In the genomic region with DNA sequence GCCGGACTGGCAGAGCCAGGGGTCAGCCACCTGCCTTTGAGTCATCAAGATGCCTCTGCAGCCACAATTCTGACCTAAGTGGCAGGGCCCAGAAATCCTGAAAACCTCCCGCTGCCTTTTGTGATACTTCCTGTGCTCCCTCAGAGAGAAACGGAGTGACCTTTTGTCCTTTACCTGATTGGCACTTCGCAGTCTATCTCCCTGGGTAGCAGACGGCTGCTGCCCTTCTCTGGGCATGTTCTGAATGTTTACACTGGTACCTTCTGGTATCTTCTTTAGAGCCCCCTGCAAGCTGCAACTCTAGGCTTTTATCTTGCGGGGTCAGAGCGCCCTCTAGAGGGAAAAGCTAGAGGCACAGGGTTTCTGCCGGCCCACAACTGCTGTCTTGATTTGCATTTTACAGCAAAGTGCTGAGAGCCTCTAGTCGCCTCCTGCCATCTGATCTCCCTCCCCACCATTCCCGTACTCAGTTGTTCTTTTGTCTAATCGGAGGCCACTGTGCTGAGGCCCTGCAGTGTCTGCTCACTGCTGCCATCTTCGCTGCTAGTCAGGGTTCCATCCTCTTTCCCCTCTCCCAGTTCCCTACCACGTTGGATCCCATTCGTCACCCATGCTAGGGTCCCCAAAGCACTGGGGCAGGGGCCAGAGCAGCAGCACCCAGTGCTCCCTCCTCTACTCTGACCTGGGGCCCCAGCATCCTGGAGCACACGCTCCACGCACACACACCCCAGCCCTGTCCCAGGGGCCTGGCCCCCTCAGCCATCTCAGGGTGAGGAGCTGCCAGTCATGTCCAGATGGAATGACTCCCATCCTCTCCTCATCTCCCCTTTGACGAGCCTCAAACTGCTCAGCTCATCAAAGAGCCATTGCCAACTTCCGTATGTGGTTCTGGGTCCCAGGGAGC, we compare ENCODE assay signal across 8 cellular contexts. TPM values are rescaled to one million over a fixed set of nuclear protein-coding genes. Genes with fewer than 3 reads are reported as not detected.
A peak's percentile ranks its signal among the peaks of the same experiment; 100 is the strongest.
DNase-seq lines count a peak whose midpoint lies in the region; ATAC-seq and TF ChIP-seq lines count a peak whose summit lies in the region.

No MANE protein-coding gene starts in this region.

- H3K4me1 ChIP-seq in H9 (ENCODE audit: insufficient read depth, low read length) (no peaks in the 10 kb centered on the region), ectodermal cell (ENCODE audit: control insufficient read depth, insufficient read depth, low read length) (peaks cover 48% of the 10 kb centered on the region)

- no peak overlapping the region for H4K8ac ChIP-seq in H9 (replicated peaks; ENCODE audit: insufficient read length, low read depth, low read length)

- no peak overlapping the region for H2AK5ac ChIP-seq in H9 (ENCODE audit: insufficient read length, low read length)

- H3K23ac ChIP-seq in H9 (ENCODE audit: insufficient read length, low read depth, low read length), result no peak overlapping the region

- H3K27ac ChIP-seq in H9 (ENCODE audit: insufficient read length, low read depth, low read length) (no peak overlapping the region), ectodermal cell (ENCODE audit: insufficient read depth, low read depth, low read length, poor library complexity, severe bottlenecking) (peak overlapping the region; percentile 50)

- DNase-seq in AG10803 (ENCODE audit: low read depth) (peak; percentile 47), H9 (peak; percentile 89), NCI-H82 treated with DMSO at 0.1 percent for 48 hours (lab: John Stamatoyannopoulos, UW; ENCODE audit: unreplicated experiment) (peak; percentile 30), memory B cell (ENCODE audit: low spot score in 2 of 2) (peak; percentile 65 to 68)
- DNase-seq in activated CD8-positive, alpha-beta T cell treated with anti-CD3 and anti-CD28 coated beads for 36 hours, result peak; percentile 76
- DNase-seq in stimulated activated CD8-positive, alpha-beta memory T cell treated with anti-CD3 and anti-CD28 coated beads, Interleukin-15, amount 100 ng/mL, for 48 hours (ENCODE audit: low read depth in 2 of 2), result peak; percentile 32 to 38

- no peak overlapping the region for H4K5ac ChIP-seq in H9 (ENCODE audit: insufficient read length, low read depth, low read length)

- H2BK5ac ChIP-seq in H9 (ENCODE audit: insufficient read length, low read length), result no peak overlapping the region

- H3K4me2 ChIP-seq in H9 (ENCODE audit: insufficient read depth, insufficient read length, low read length), result no peak overlapping the region

- no peaks in the 10 kb centered on the region for H4K20me1 ChIP-seq in H9 (ENCODE audit: control insufficient read depth, insufficient read depth, insufficient read length)

- peak overlapping the region; percentile 65 to 94 (median 79); a peak in 6 of 7 replicates for H3K27ac Mint-ChIP-seq in H9
- H3K27ac Mint-ChIP-seq in activated CD8-positive, alpha-beta T cell treated with anti-CD3 and anti-CD28 coated beads for 36 hours, result no peak overlapping the region
- H3K27ac Mint-ChIP-seq in memory B cell, result peak overlapping the region; percentile 63

- CTCF ChIA-PET in activated CD8-positive, alpha-beta T cell treated with anti-CD3 and anti-CD28 coated beads for 36 hours (lab: Charles Lee), result interaction anchor here (0.6 to 4.7 kb wide), 33 partner anchors 8 to 514 kb away, joined by 3 to 40 read pairs (median 4); a partner anchor contains a TSS

- H3K4me3 ChIP-seq in AG10803 (ENCODE audit: low read length), result no peak overlapping the region
- no peak overlapping the region for H3K4me3 ChIP-seq in ectodermal cell (ENCODE audit: insufficient read depth, low read depth, low read length)

- peaks cover 4% of the 10 kb centered on the region for H3K36me3 ChIP-seq in ectodermal cell (ENCODE audit: control insufficient read depth, insufficient read depth, low read length)

- POLR2A ChIA-PET in activated CD8-positive, alpha-beta T cell treated with anti-CD3 and anti-CD28 coated beads for 36 hours (lab: Charles Lee), result interaction anchor here (0.5 to 1.4 kb wide), 2 partner anchors 100 to 174 kb away, joined by 3 read pairs; no protein-coding TSS in a partner anchor

- no peak overlapping the region for H2BK15ac ChIP-seq in H9 (ENCODE audit: low read depth, low read length)

- H3K79me2 ChIP-seq in H9 (ENCODE audit: insufficient read depth, low read length), result no peaks in the 10 kb centered on the region

- H3K27me3 Mint-ChIP-seq in H9 (ENCODE audit: low read depth) (peaks cover 1% of the 10 kb centered on the region), memory B cell (no peaks in the 10 kb centered on the region)
- H3K27me3 Mint-ChIP-seq in activated CD8-positive, alpha-beta T cell treated with anti-CD3 and anti-CD28 coated beads for 36 hours, result no peaks in the 10 kb centered on the region

- H3K9me3 Mint-ChIP-seq in H9 (no peaks in the 10 kb centered on the region), memory B cell (no peaks in the 10 kb centered on the region)
- H3K9me3 Mint-ChIP-seq in activated CD8-positive, alpha-beta T cell treated with anti-CD3 and anti-CD28 coated beads for 36 hours, result no peaks in the 10 kb centered on the region

- no peak overlapping the region for H2BK120ac ChIP-seq in H9 (ENCODE audit: low read depth, low read length, poor library complexity, severe bottlenecking)

- no peak overlapping the region for H2AFZ ChIP-seq in H9 (ENCODE audit: low read length)

- no peak overlapping the region for H3K14ac ChIP-seq in H9 (ENCODE audit: insufficient read depth, low read length)

- H4K91ac ChIP-seq in H9 (ENCODE audit: insufficient read length, low read depth, low read length), result no peak overlapping the region

- no peaks in the 10 kb centered on the region for H3K79me1 ChIP-seq in H9 (ENCODE audit: insufficient read depth, low read depth, low read length, poor library complexity, severe bottlenecking)

- H3K4ac ChIP-seq in H9 (ENCODE audit: low read depth, low read length), result no peak overlapping the region

- H3K4me3 Mint-ChIP-seq in H9 (peak overlapping the region in 1 of 2 experiments; percentile 27; a peak in 1 of 5 replicates), memory B cell (no peak overlapping the region)
- no peak overlapping the region for H3K4me3 Mint-ChIP-seq in activated CD8-positive, alpha-beta T cell treated with anti-CD3 and anti-CD28 coated beads for 36 hours

- H2BK20ac ChIP-seq in H9 (ENCODE audit: low read depth, low read length, poor library complexity, severe bottlenecking), result no peak overlapping the region

- WGBS in H9 (ENCODE audit: extremely low coverage, insufficient read length, low lambda C conversion rate), result no CpG with 5 or more reads among the region's 18 CpGs
- 42 to 43% methylated on average over 18 of the region's 18 CpGs for WGBS in ectodermal cell, 2 experiments

- no peaks in the 10 kb centered on the region for H3K23me2 ChIP-seq in H9 (ENCODE audit: insufficient read length, low read depth, low read length, poor library complexity, severe bottlenecking)

- H3K9me3 ChIP-seq in H9 (ENCODE audit: control insufficient read depth, low read depth, low read length) (no peaks in the 10 kb centered on the region), ectodermal cell (ENCODE audit: control insufficient read depth, low read length) (no peaks in the 10 kb centered on the region)

- TF ChIP-seq CTCF in AG10803 (conservative IDR thresholded peaks at IDR 0.05; ENCODE audit: low read length), result peak; percentile 85
- peak; percentile 97 for TF ChIP-seq CTCF in H9 (conservative IDR thresholded peaks at IDR 0.05)
- TF ChIP-seq CTCF in activated CD8-positive, alpha-beta T cell treated with anti-CD3 and anti-CD28 coated beads for 36 hours (IDR thresholded peaks at IDR 0.05), result peak; percentile 92

- H3K18ac ChIP-seq in H9 (ENCODE audit: insufficient read length, low read depth, low read length), result no peak overlapping the region

- no peak overlapping the region for H3K56ac ChIP-seq in H9 (ENCODE audit: insufficient read length, low read depth, low read length)

- H3T11ph ChIP-seq in H9 (ENCODE audit: low read length), result no peak overlapping the region

- H3K4me1 Mint-ChIP-seq in H9 (peaks cover 26 to 51% of the 10 kb centered on the region in 2 experiments), memory B cell (peaks cover 15% of the 10 kb centered on the region)
- H3K4me1 Mint-ChIP-seq in activated CD8-positive, alpha-beta T cell treated with anti-CD3 and anti-CD28 coated beads for 36 hours (ENCODE audit: low read depth), result peaks cover 24% of the 10 kb centered on the region

- peak; percentile 68 for ATAC-seq in activated CD8-positive, alpha-beta T cell treated with anti-CD3 and anti-CD28 coated beads for 36 hours
- ATAC-seq in memory B cell (ENCODE audit: low read depth) (peak; percentile 84), GM21381 (IDR thresholded peaks at IDR 0.05; ENCODE audit: unreplicated experiment) (no peak)

- peaks cover 3 to 18% (median 15%) of the 10 kb centered on the region in 3 experiments; a peak in 6 of 7 replicates for H3K36me3 Mint-ChIP-seq in H9 (ENCODE audit: insufficient read depth in 1 of 3, low read depth in 3 of 3)
- peaks cover 7% of the 10 kb centered on the region for H3K36me3 Mint-ChIP-seq in activated CD8-positive, alpha-beta T cell treated with anti-CD3 and anti-CD28 coated beads for 36 hours (ENCODE audit: low read depth)
- H3K36me3 Mint-ChIP-seq in memory B cell, result peaks cover 14% of the 10 kb centered on the region

- H3K27me3 ChIP-seq in H9 (ENCODE audit: insufficient read depth, low read length) (no peaks in the 10 kb centered on the region), ectodermal cell (ENCODE audit: control insufficient read depth, insufficient read depth, low read length, poor library complexity, severe bottlenecking) (no peaks in the 10 kb centered on the region)

- intact Hi-C loops in activated CD8-positive, alpha-beta T cell treated with anti-CD3 and anti-CD28 coated beads for 36 hours (cut with micrococcal nuclease), result no loop called here

- H2BK12ac ChIP-seq in H9 (ENCODE audit: insufficient read length, low read depth, low read length), result no peak overlapping the region

- no peak overlapping the region for H3K9ac ChIP-seq in H9 (ENCODE audit: extremely low read depth, insufficient read length, low read length)

RNA-seq across cellular contexts. Expression of a gene that starts 26.7 kb away (rescaled TPM):
- 9.6 and 9.8 TPM in 2 replicates for total RNA-seq in H9 (2021)
- total RNA-seq in activated CD8-positive, alpha-beta T cell treated with anti-CD3 and anti-CD28 coated beads for 36 hours, result 1 to 10 TPM; 6.2 to 7.4 TPM
- polyA plus RNA-seq in ectodermal cell (2013, experiment 1 of 4), result 13.8 TPM
- 14.8 TPM for polyA plus RNA-seq in ectodermal cell (2013, experiment 2 of 4)
- polyA plus RNA-seq in ectodermal cell (2013, experiment 3 of 4), result 11.5 TPM
- 13.2 TPM for polyA plus RNA-seq in ectodermal cell (2013, experiment 4 of 4)

RNA-seq across cellular contexts. Expression of a gene that starts 47.6 kb away (rescaled TPM):
- total RNA-seq in H9 (2021), result 73.4 and 75.5 TPM in 2 replicates
- 10 to 100 TPM; 68.4 to 70.5 TPM for total RNA-seq in activated CD8-positive, alpha-beta T cell treated with anti-CD3 and anti-CD28 coated beads for 36 hours
- polyA plus RNA-seq in ectodermal cell (2013, experiment 1 of 4), result 67.6 TPM
- 63.7 TPM for polyA plus RNA-seq in ectodermal cell (2013, experiment 2 of 4)
- polyA plus RNA-seq in ectodermal cell (2013, experiment 3 of 4), result 70.0 TPM
- 88.4 TPM for polyA plus RNA-seq in ectodermal cell (2013, experiment 4 of 4)

Comparison
In these comparisons a context has a peak if more than half of its experiments do, and no peak if none do; other contexts are left out.
1. DNase-seq: peak in every context shown above with its lines; median percentile 89 in H9; 76 in activated CD8-positive, alpha-beta T cell treated with anti-CD3 and anti-CD28 coated beads for 36 hours; 66 in memory B cell; 47 in AG10803; 35 in stimulated activated CD8-positive, alpha-beta memory T cell treated with anti-CD3 and anti-CD28 coated beads, Interleukin-15, amount 100 ng/mL, for 48 hours; 30 in NCI-H82 treated with DMSO at 0.1 percent for 48 hours.